31 cellular contexts compared by ENCODE assay signal in the genomic region with DNA sequence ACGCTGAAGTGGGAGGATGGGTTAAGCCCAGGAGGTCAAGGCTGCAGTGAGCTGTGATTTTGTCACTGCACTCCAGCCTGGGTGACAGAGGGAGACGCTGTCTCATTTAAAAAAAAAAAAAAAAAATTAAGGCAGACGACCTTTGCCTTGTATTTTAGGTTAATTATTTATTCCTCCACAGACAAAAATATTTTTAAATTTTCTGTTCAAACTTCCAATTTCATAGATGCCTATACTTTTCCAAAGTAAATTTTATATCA. TPM values are rescaled to one million over a fixed set of nuclear protein-coding genes. Genes with fewer than 3 reads are reported as not detected.
"Had no signal": no experiment of that assay in that cellular context is flagged by ENCODE, and none has a peak within 500 bp of the region (broad histone marks: within the 10 kb centered on the region; RNA-seq: fewer than 3 reads in every experiment).

No MANE protein-coding gene starts in this region.

- FAIRE-seq: colon, keratinocyte had no signal

- DNase-seq: activated CD4-positive, alpha-beta T cell treated with anti-CD3 and anti-CD28 coated beads for 36 hours; activated CD4-positive, alpha-beta T cell treated with anti-CD3 and anti-CD28 coated beads, Interleukin-2, amount 50 U/mL, for 4 hours; activated CD8-positive, alpha-beta memory T cell treated with anti-CD3 and anti-CD28 coated beads, Interleukin-2, amount 50 U/mL, for 48 hours; activated naive CD4-positive, alpha-beta T cell; activated T-cell treated with anti-CD3 and anti-CD28 coated beads, Interleukin-2, amount 50 U/mL, for 4 hours; effector memory CD4-positive, alpha-beta T cell; esophagus squamous epithelium; heart left ventricle; left colon; naive thymus-derived CD4-positive, alpha-beta T cell; psoas muscle; right cardiac atrium; stimulated activated CD4-positive, alpha-beta T cell treated with anti-CD3 and anti-CD28 coated beads, Interleukin-1b, Interleukin-23, amount 100 ng/mL, for 48 hours; substantia nigra; T-cell; T-helper 9 cell; thyroid gland had no signal

- H3K27ac ChIP-seq: adrenal gland, ascending aorta, breast epithelium, esophagus squamous epithelium, heart left ventricle, psoas muscle, thyroid gland had no signal

- H3K27me3 ChIP-seq: adrenal gland, ascending aorta, breast epithelium, esophagus squamous epithelium, heart left ventricle, thyroid gland had no signal

- H3K4me3 ChIP-seq: adrenal gland, ascending aorta, breast epithelium, esophagus squamous epithelium, heart left ventricle, lung, psoas muscle, thyroid gland had no signal

- ATAC-seq: activated CD4-positive, alpha-beta T cell treated with anti-CD3 and anti-CD28 coated beads for 36 hours; activated T-cell treated with anti-CD3 and anti-CD28 coated beads, Interleukin-2, amount 50 U/mL, for 4 hours; heart left ventricle; left colon; naive thymus-derived CD4-positive, alpha-beta T cell; psoas muscle; T-cell; WTC11 had no signal

- H3K4me1 ChIP-seq: adrenal gland, ascending aorta, breast epithelium, esophagus squamous epithelium, heart left ventricle, psoas muscle, thyroid gland had no signal

- H3K36me3 ChIP-seq: adrenal gland, ascending aorta, breast epithelium, esophagus squamous epithelium, heart left ventricle, thyroid gland had no signal

- H3K9me3 ChIP-seq: adrenal gland, ascending aorta, breast epithelium, esophagus squamous epithelium, psoas muscle, thyroid gland had no signal

RNA-seq across cellular contexts. Expression of a gene that starts 6.3 kb away (rescaled TPM):
- total RNA-seq: activated CD4-positive, alpha-beta T cell treated with anti-CD3 and anti-CD28 coated beads for 36 hours; activated CD8-positive, alpha-beta memory T cell treated with anti-CD3 and anti-CD28 coated beads for 36 hours; activated T-cell treated with anti-CD3 and anti-CD28 coated beads, Interleukin-2, amount 50 U/mL, for 4 hours; activated T-helper 2 cell treated with anti-CD3 and anti-CD28 coated beads, Interferon-gamma antibody, Interleukin-2, Interleukin-4, amounts not matched to agents 10 μg/mL and 5 μg/mL and 100 μg/mL, durations not matched to agents 14 hours and 24 hours and 36 hours; adrenal gland; ascending aorta; breast epithelium; dermis microvascular lymphatic vessel endothelial cell; esophagus squamous epithelium; heart left ventricle; lung; mesenteric fat pad; naive thymus-derived CD4-positive, alpha-beta T cell; osteoblast; psoas muscle; right cardiac atrium; skeletal muscle tissue; T-cell; thyroid gland; ureter; WTC11 had no signal
- polyA plus RNA-seq: adrenal gland; heart left ventricle; keratinocyte; lung; naive thymus-derived CD4-positive, alpha-beta T cell; psoas muscle; right cardiac atrium had no signal
